Comparison of ENCODE assay signal across 11 cellular contexts in the genomic region with DNA sequence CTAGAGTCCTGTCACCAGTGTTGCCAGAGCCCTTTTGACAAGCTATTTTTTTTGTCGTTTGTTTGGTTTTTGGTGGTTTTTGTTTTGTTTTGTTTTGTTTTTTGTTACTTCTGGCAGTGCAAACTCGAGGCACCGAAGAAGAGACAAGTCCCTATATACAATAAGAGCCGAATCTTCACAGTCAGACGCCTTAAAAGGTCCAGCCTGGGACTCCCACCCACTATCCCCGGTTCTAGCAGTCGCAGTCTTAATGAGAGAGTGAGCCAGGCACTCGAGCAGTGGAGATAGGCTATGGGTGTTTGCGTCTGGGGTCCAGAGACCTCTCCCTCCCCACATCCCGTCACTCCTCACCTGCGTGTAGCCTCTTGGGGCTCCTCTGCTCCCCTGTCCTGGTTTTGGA. TPM values are rescaled to one million over a fixed set of nuclear protein-coding genes. Genes with fewer than 3 reads are reported as not detected.
DNase-seq lines count a peak whose midpoint lies in the region; ATAC-seq, FAIRE-seq and TF ChIP-seq lines count a peak whose summit lies in the region.
"Had no signal": no experiment of that assay in that cellular context is flagged by ENCODE, and none has a peak within 500 bp of the region (broad histone marks: within the 10 kb centered on the region; RNA-seq: fewer than 3 reads in every experiment).

No MANE protein-coding gene starts in this region.

- intact Hi-C loops in OCI-LY7 (cut with micrococcal nuclease; ENCODE audit: unreplicated experiment) (no loop called here), aorta (cut with DNase I) (no loop called here)

- H3K9me1 ChIP-seq in keratinocyte (ENCODE audit: control insufficient read depth, extremely low read depth, insufficient read depth, low read length): no peaks in the 10 kb centered on the region

- WGBS in aorta, 2 donors: 10 to 21% methylated on average over 11 of the region's 11 CpGs

- H3K36me3 Mint-ChIP-seq in activated naive CD8-positive, alpha-beta T cell treated with anti-CD3 and anti-CD28 coated beads for 36 hours: peaks cover 1% of the 10 kb centered on the region

- POLR2A ChIA-PET in OCI-LY7 (lab: Charles Lee): no interaction called here

- H3K4me3 Mint-ChIP-seq in activated naive CD8-positive, alpha-beta T cell treated with anti-CD3 and anti-CD28 coated beads for 36 hours: peak overlapping the region; percentile 73

- H4K20me1 ChIP-seq in keratinocyte (ENCODE audit: control insufficient read depth, extremely low read depth, insufficient read depth, low read length) (no peaks in the 10 kb centered on the region), OCI-LY7 (ENCODE audit: insufficient read depth, low read length) (no peaks in the 10 kb centered on the region)

- peaks cover 90% of the 10 kb centered on the region for H3K27me3 Mint-ChIP-seq in activated naive CD8-positive, alpha-beta T cell treated with anti-CD3 and anti-CD28 coated beads for 36 hours

- no peaks in the 10 kb centered on the region for H3K36me3 ChIP-seq in keratinocyte (ENCODE audit: control insufficient read depth in 2 of 2, extremely low read depth in 1 of 2, insufficient read depth in 2 of 2, low read length in 2 of 2)
- H3K36me3 ChIP-seq in OCI-LY7 (ENCODE audit: insufficient read depth, low read length): no peaks in the 10 kb centered on the region
- H3K36me3 ChIP-seq in aorta (ENCODE audit: control insufficient read depth in 1 of 2, insufficient read depth in 2 of 2, low read length in 1 of 2): no peaks in the 10 kb centered on the region
- H3K36me3 ChIP-seq: adrenal gland, neutrophil had no signal

- TF ChIP-seq CTCF in AG09309 (IDR thresholded peaks at IDR 0.05; ENCODE audit: control insufficient read depth, insufficient read depth, low read depth, low read length, missing control alignments) (no peak), HFF-Myc (IDR thresholded peaks at IDR 0.05; ENCODE audit: low read depth, low read length, missing control alignments) (no peak), keratinocyte (optimal IDR thresholded peaks at IDR 0.05 in 1 of 3, IDR thresholded peaks at IDR 0.05 in 1 of 3, conservative IDR thresholded peaks at IDR 0.05 in 1 of 3; ENCODE audit: extremely low read depth in 1 of 3, insufficient read depth in 2 of 3, low read length in 3 of 3) (no peak), OCI-LY7 (conservative IDR thresholded peaks at IDR 0.05; ENCODE audit: low read length) (no peak)

- ATAC-seq in HG03025 (IDR thresholded peaks at IDR 0.05; ENCODE audit: low FRiP score, unreplicated experiment) (no peak), aorta (ENCODE audit: low FRiP score) (no peak)

- H3K4me3 ChIP-seq in AG09309 (ENCODE audit: control insufficient read depth, low read depth, low read length) (peak overlapping the region; percentile 58), HFF-Myc (replicated peaks; ENCODE audit: low read depth, low read length) (peak overlapping the region; percentile 57), keratinocyte (ENCODE audit: control insufficient read depth in 2 of 3, extremely low read depth in 1 of 3, insufficient read depth in 2 of 3, low read depth in 1 of 3, low read length in 3 of 3) (peak overlapping the region in 2 of 3 experiments; percentile 42 to 85), OCI-LY7 (ENCODE audit: low read depth, low read length, poor library complexity, severe bottlenecking) (no peak overlapping the region), aorta (ENCODE audit: low read length in 2 of 2) (no peak overlapping the region)

- FAIRE-seq in keratinocyte (lab: Jason Lieb, UNC): no peak

- no peaks in the 10 kb centered on the region for H3K9me2 ChIP-seq in OCI-LY7 (ENCODE audit: insufficient read depth, low read length)

- no peak overlapping the region for H3K27ac Mint-ChIP-seq in activated naive CD8-positive, alpha-beta T cell treated with anti-CD3 and anti-CD28 coated beads for 36 hours

- CTCF ChIA-PET in OCI-LY7 (lab: Charles Lee; ENCODE audit: unreplicated experiment): no interaction called here

- H2AFZ ChIP-seq in keratinocyte (ENCODE audit: control insufficient read depth, low read length) (peak overlapping the region; percentile 10), OCI-LY7 (ENCODE audit: low read length) (no peak overlapping the region)

- dilution Hi-C loops in keratinocyte (cut with MboI; ENCODE audit: extremely low pct_ligation_motif_present, low sequenced_read_pairs): no loop called here

- H3K9me3 Mint-ChIP-seq in activated naive CD8-positive, alpha-beta T cell treated with anti-CD3 and anti-CD28 coated beads for 36 hours: peaks cover 3% of the 10 kb centered on the region

- H3K9me3 ChIP-seq in keratinocyte (ENCODE audit: control insufficient read depth, low read depth, low read length): no peaks in the 10 kb centered on the region
- no peaks in the 10 kb centered on the region for H3K9me3 ChIP-seq in OCI-LY7 (ENCODE audit: low read length)
- H3K9me3 ChIP-seq in aorta (ENCODE audit: control insufficient read depth, low read length): no peaks in the 10 kb centered on the region
- H3K9me3 ChIP-seq: adrenal gland had no signal

- no peak for DNase-seq in AG09309 (ENCODE audit: low read depth)
- DNase-seq in HFF-Myc (ENCODE audit: extremely low read depth, low read depth): no peak
- DNase-seq in activated naive CD8-positive, alpha-beta T cell treated with anti-CD3 and anti-CD28 coated beads for 36 hours: no peak
- DNase-seq in keratinocyte (ENCODE audit: low read depth, low spot score): no peak
- DNase-seq in OCI-LY7 (ENCODE audit: low spot score): no peak
- no peak for DNase-seq in NCI-H446 (lab: John Stamatoyannopoulos, UW)
- DNase-seq in aorta: no peak
- DNase-seq: adrenal gland, T1000 had no signal

- peaks cover 41% of the 10 kb centered on the region for H3K4me1 Mint-ChIP-seq in activated naive CD8-positive, alpha-beta T cell treated with anti-CD3 and anti-CD28 coated beads for 36 hours

- H3K79me2 ChIP-seq in keratinocyte (ENCODE audit: control insufficient read depth, insufficient read depth, low read length) (no peaks in the 10 kb centered on the region), OCI-LY7 (ENCODE audit: insufficient read depth, low read depth, low read length) (no peaks in the 10 kb centered on the region)

- H3K27me3 ChIP-seq in keratinocyte (ENCODE audit: control insufficient read depth, extremely low read depth, insufficient read depth, low read length): no peaks in the 10 kb centered on the region
- no peaks in the 10 kb centered on the region for H3K27me3 ChIP-seq in aorta (ENCODE audit: control insufficient read depth in 1 of 2, insufficient read depth in 2 of 2, low read length in 1 of 2)

- H3K4me2 ChIP-seq in keratinocyte (ENCODE audit: control insufficient read depth, extremely low read depth, insufficient read depth, low read depth, low read length) (peak overlapping the region; percentile 90), OCI-LY7 (ENCODE audit: low read length) (no peak overlapping the region)

- H3K9ac ChIP-seq in keratinocyte (ENCODE audit: control insufficient read depth, extremely low read depth, insufficient read depth, low read length): no peak overlapping the region

- BruUV-seq in OCI-LY7 (replicated peaks; lab: Mats Ljungman, UMichigan): no TSS peak

- H3K27ac ChIP-seq in keratinocyte (ENCODE audit: control insufficient read depth, insufficient read depth, low read length): no peak overlapping the region
- no peak overlapping the region for H3K27ac ChIP-seq in OCI-LY7 (ENCODE audit: low read depth, low read length, poor library complexity, severe bottlenecking)
- H3K27ac ChIP-seq in aorta (ENCODE audit: low read depth in 1 of 2, low read length in 2 of 2): no peak overlapping the region
- H3K27ac ChIP-seq: adrenal gland, neutrophil had no signal

- H3K4me1 ChIP-seq in keratinocyte (ENCODE audit: control insufficient read depth, extremely low read depth, insufficient read depth, low read length) (peaks cover 17% of the 10 kb centered on the region), OCI-LY7 (ENCODE audit: insufficient read depth, low read length, poor library complexity, severe bottlenecking) (no peaks in the 10 kb centered on the region), aorta (ENCODE audit: control insufficient read depth in 1 of 2, insufficient read depth in 2 of 2, low read length in 2 of 2) (no peaks in the 10 kb centered on the region)

RNA-seq across cellular contexts. Expression of a gene that starts 1.9 kb away (rescaled TPM):
- total RNA-seq in activated naive CD8-positive, alpha-beta T cell treated with anti-CD3 and anti-CD28 coated beads for 36 hours: not detected
- polyA plus RNA-seq in keratinocyte (0.51 to 0.89 TPM (median 0.58 TPM) in 3 replicates), aorta (not detected)
- not detected for polyA plus RNA-seq in keratinocyte (2011; ENCODE audit: low read depth)
- 0.55 and 0.56 TPM in 2 replicates for polyA plus RNA-seq in keratinocyte (2011; cell fraction: cytosol; rRNA removed)
- 1.1 and 1.2 TPM in 2 replicates for polyA plus RNA-seq in keratinocyte (2011; cell fraction: nucleus; rRNA removed)
- 0.29 TPM in 1 of 2 replicates, not detected in the other for polyA plus RNA-seq in keratinocyte (2012; ENCODE audit: low replicate concordance)
- 1.0 to 3.6 TPM (median 2.7 TPM) in 3 replicates for polyA minus RNA-seq in keratinocyte
- not detected for polyA minus RNA-seq in keratinocyte (2011; cell fraction: cytosol; rRNA and poly(A)+ RNA removed)
- polyA minus RNA-seq in keratinocyte (2011; cell fraction: nucleus; rRNA and poly(A)+ RNA removed): 0.93 TPM in 1 of 2 replicates, not detected in the other
- total RNA-seq in OCI-LY7 (2014; rRNA removed; shearing (Covaris generic)): not detected in 2 replicates
- total RNA-seq in OCI-LY7 (2022) (not detected in 2 replicates), aorta (not detected)
- total RNA-seq: adrenal gland had no signal
- polyA plus RNA-seq: adrenal gland had no signal

RNA-seq across cellular contexts. Expression of a gene that starts 45.1 kb away (rescaled TPM):
- total RNA-seq in activated naive CD8-positive, alpha-beta T cell treated with anti-CD3 and anti-CD28 coated beads for 36 hours: 10 to 100 TPM; 12.2 to 12.8 TPM
- polyA plus RNA-seq in keratinocyte (3.1 to 4.7 TPM (median 4.3 TPM) in 3 replicates), aorta (1 to 10 TPM; 4.0 to 4.5 TPM)
- 2.2 TPM for polyA plus RNA-seq in keratinocyte (2011; ENCODE audit: low read depth)
- 1.9 and 3.6 TPM in 2 replicates for polyA plus RNA-seq in keratinocyte (2011; cell fraction: cytosol; rRNA removed)
- 7.4 and 9.2 TPM in 2 replicates for polyA plus RNA-seq in keratinocyte (2011; cell fraction: nucleus; rRNA removed)
- 4.1 and 4.9 TPM in 2 replicates for polyA plus RNA-seq in keratinocyte (2012; ENCODE audit: low replicate concordance)
- 2.0 to 6.3 TPM (median 2.7 TPM) in 3 replicates for polyA minus RNA-seq in keratinocyte
- polyA minus RNA-seq in keratinocyte (2011; cell fraction: cytosol; rRNA and poly(A)+ RNA removed): 2.5 TPM
- 4.0 and 6.5 TPM in 2 replicates for polyA minus RNA-seq in keratinocyte (2011; cell fraction: nucleus; rRNA and poly(A)+ RNA removed)
- 19.8 and 26.2 TPM in 2 replicates for total RNA-seq in OCI-LY7 (2014; rRNA removed; shearing (Covaris generic))
- total RNA-seq in OCI-LY7 (2022) (13.9 TPM in 2 replicates), aorta (1 to 10 TPM; 7.4 to 8.1 TPM)

RNA-seq across cellular contexts. Expression of a gene that starts 55.0 kb away (rescaled TPM):
- total RNA-seq in activated naive CD8-positive, alpha-beta T cell treated with anti-CD3 and anti-CD28 coated beads for 36 hours: 1 to 10 TPM; 7.6 to 9.1 TPM
- polyA plus RNA-seq in keratinocyte (0.51 to 1.1 TPM (median 0.62 TPM) in 3 replicates), aorta (1 to 10 TPM; 2.3 to 5.6 TPM)
- 1.5 TPM for polyA plus RNA-seq in keratinocyte (2011; ENCODE audit: low read depth)
- 0.77 and 2.4 TPM in 2 replicates for polyA plus RNA-seq in keratinocyte (2011; cell fraction: cytosol; rRNA removed)
- 1.4 and 2.0 TPM in 2 replicates for polyA plus RNA-seq in keratinocyte (2011; cell fraction: nucleus; rRNA removed)
- polyA plus RNA-seq in keratinocyte (2012; ENCODE audit: low replicate concordance): 6.4 and 6.6 TPM in 2 replicates
- 1.2 to 4.8 TPM (median 1.5 TPM) in 3 replicates for polyA minus RNA-seq in keratinocyte
- polyA minus RNA-seq in keratinocyte (2011; cell fraction: cytosol; rRNA and poly(A)+ RNA removed): 7.5 TPM
- 2.0 and 2.6 TPM in 2 replicates for polyA minus RNA-seq in keratinocyte (2011; cell fraction: nucleus; rRNA and poly(A)+ RNA removed)
- 3.4 and 4.8 TPM in 2 replicates for total RNA-seq in OCI-LY7 (2014; rRNA removed; shearing (Covaris generic))
- total RNA-seq in OCI-LY7 (2022) (8.5 and 9.1 TPM in 2 replicates), aorta (1 to 10 TPM; 8.0 to 8.6 TPM)

Comparison
In these comparisons a context has a peak if more than half of its experiments do, and no peak if none do; other contexts are left out.
1. H3K4me3 ChIP-seq: peak in AG09309 (single experiment), HFF-Myc (single experiment) and keratinocyte (2 of 3); none in OCI-LY7 (single experiment) and aorta (0 of 2).